ENCODE assay signal across 8 cellular contexts in genomic region chr12:114974333-114974732, GRCh38.
"Had no signal": no experiment of that assay in that cellular context is flagged by ENCODE, and none has a peak within 500 bp of the region (broad histone marks: within the 10 kb centered on the region; RNA-seq: fewer than 3 reads in every experiment).

No MANE protein-coding gene starts in this region.

- ATAC-seq: HepG2 had no signal

- H3K27ac Mint-ChIP-seq: IgD-negative memory B cell had no signal

- H3K4me1 Mint-ChIP-seq: IgD-negative memory B cell had no signal

- DNase-seq: IMR-90, KBM-7, KG1 had no signal

- H3K27ac ChIP-seq: HL-60, KMS-11 had no signal

- H3K4me3 Mint-ChIP-seq: IgD-negative memory B cell had no signal

- FAIRE-seq: HepG2, HTR-8/SVneo had no signal

- H3K4me2 ChIP-seq: KMS-11 had no signal

- H3K9ac ChIP-seq: KMS-11 had no signal
